Comparison of ENCODE assay signal across 20 cellular contexts in genomic region chr6:21325201-21325856, GRCh38.
DNase-seq lines count a peak whose midpoint lies in the region; ATAC-seq, FAIRE-seq and TF ChIP-seq lines count a peak whose summit lies in the region.
"Had no signal": no experiment of that assay in that cellular context is flagged by ENCODE, and none has a peak within 500 bp of the region (broad histone marks: within the 10 kb centered on the region; RNA-seq: fewer than 3 reads in every experiment).

No MANE protein-coding gene starts in this region.

- no peak for TF ChIP-seq POLR2A in HepG2 (IDR thresholded peaks at IDR 0.05; ENCODE audit: insufficient read depth in 1 of 2, low read depth in 2 of 2, low read length in 2 of 2)

- no peaks in the 10 kb centered on the region for H3K9me3 ChIP-seq in HepG2 (ENCODE audit: low read length)

- peaks cover 0 to 5% of the 10 kb centered on the region in 2 experiments; a peak in 3 of 5 replicates for H3K27me3 ChIP-seq in HepG2 (ENCODE audit: control insufficient read depth in 1 of 2, insufficient read depth in 2 of 2, low read length in 2 of 2)
- H3K27me3 ChIP-seq: heart right ventricle had no signal

- H3K27ac ChIP-seq in HepG2 (ENCODE audit: extremely low read length, insufficient read depth, low read length), result no peak overlapping the region
- H3K27ac ChIP-seq: heart right ventricle, SK-N-MC, skin epidermis had no signal

- H3K36me3 ChIP-seq in HepG2 (replicated peaks in 1 of 2; ENCODE audit: control insufficient read depth in 1 of 2, insufficient read depth in 2 of 2, low read length in 2 of 2), result no peaks in the 10 kb centered on the region
- H3K36me3 ChIP-seq: heart right ventricle had no signal

- peak; percentile 18 for DNase-seq in GM12865 (ENCODE audit: low read depth)
- DNase-seq in NCI-H1105 (lab: John Stamatoyannopoulos, UW), result peak; percentile 39
- peak; percentile 53 for DNase-seq in NCI-H774 (lab: John Stamatoyannopoulos, UW)
- no peak for DNase-seq in HepG2 (ENCODE audit: low spot score)
- no peak for DNase-seq in left colon
- no peak for DNase-seq in NCI-H128 (lab: John Stamatoyannopoulos, UW; ENCODE audit: unreplicated experiment)
- DNase-seq in stimulated activated CD4-positive, alpha-beta T cell treated with anti-CD3 and anti-CD28 coated beads, Interleukin-2, amount 100 ng/mL, for 48 hours, result no peak
- DNase-seq: activated CD4-positive, CD25-positive, alpha-beta regulatory T cell treated with anti-CD3 and anti-CD28 coated beads, Interleukin-2, amount 50 U/mL, for 72 hours; activated effector memory CD4-positive, alpha-beta T cell treated with Interleukin-2 at 50 U/mL for 16 hours; amygdala; Calu3; central memory CD4-positive, alpha-beta T cell; GDM1; H9; heart right ventricle; naive thymus-derived CD4-positive, alpha-beta T cell; posterior cingulate gyrus; T-helper 9 cell had no signal

- no peaks in the 10 kb centered on the region for H3K4me1 ChIP-seq in HepG2 (ENCODE audit: insufficient read depth, low read length)
- H3K4me1 ChIP-seq: heart right ventricle had no signal

- intact Hi-C loops in HepG2 (cut with micrococcal nuclease; ENCODE audit: unreplicated experiment) (no loop called here), left colon (cut with DNase I, micrococcal nuclease) (no loop called here)

- CTCF ChIA-PET in HepG2 (lab: Yijun Ruan, JAX; ENCODE audit: low intra/inter-chr PET ratio, low total read pairs), result no interaction called here

- in situ Hi-C loops in HepG2 (cut with HindIII; ENCODE audit: extremely low pct_ligation_motif_present, low pct_unique_long_range_greater_than_20kb), result no loop called here

- WGBS in HepG2 (ENCODE audit: low lambda C conversion rate), result 37% methylated on average over 6 of the region's 6 CpGs

- POLR2A ChIA-PET in HepG2 (lab: Yijun Ruan, JAX), result no interaction called here

- no peaks in the 10 kb centered on the region for H3K79me2 ChIP-seq in HepG2 (ENCODE audit: insufficient read depth, low read length)

- peak; percentile 69; the same call in 2 of the 3 replicates for ATAC-seq in HepG2
- ATAC-seq in left colon, result no peak
- ATAC-seq: heart right ventricle; naive thymus-derived CD4-positive, alpha-beta T cell had no signal

- no peak for TF ChIP-seq EP300 in HepG2 (IDR thresholded peaks at IDR 0.05; ENCODE audit: low read depth in 2 of 2, low read length in 2 of 2)
- no peak for TF ChIP-seq EP300 in HepG2 (CRISPR knock-in tag; IDR thresholded peaks at IDR 0.05; ENCODE audit: borderline replicate concordance)

- no peak for TF ChIP-seq RAD21 in HepG2 (CRISPR knock-in tag; IDR thresholded peaks at IDR 0.05)

- H2AFZ ChIP-seq in HepG2 (ENCODE audit: low read length), result no peak overlapping the region

- FAIRE-seq in HepG2 (lab: Jason Lieb, UNC), result no peak

- H3K4me3 ChIP-seq in GM12865 (ENCODE audit: low read depth, low read length), result no peak overlapping the region
- H3K4me3 ChIP-seq in HepG2 (replicated peaks in 1 of 3; ENCODE audit: insufficient read depth in 1 of 3, low read depth in 2 of 3, low read length in 3 of 3), result no peak overlapping the region
- H3K4me3 ChIP-seq: heart right ventricle, SK-N-MC, skin epidermis had no signal

- no peaks in the 10 kb centered on the region for H4K20me1 ChIP-seq in HepG2 (ENCODE audit: insufficient read depth, low read length)

- H3K9ac ChIP-seq in HepG2 (ENCODE audit: insufficient read depth, low read depth, low read length), result no peak overlapping the region

- BruUV-seq in HepG2 (replicated peaks; lab: Mats Ljungman, UMichigan), result no TSS peak

- TF ChIP-seq CTCF in GM12865 (IDR thresholded peaks at IDR 0.05; ENCODE audit: insufficient read depth, low read depth, low read length, missing control alignments), result no peak
- TF ChIP-seq CTCF in HepG2 (CRISPR knock-in tag; IDR thresholded peaks at IDR 0.05), result no peak

- H3K4me2 ChIP-seq in HepG2 (ENCODE audit: low read depth, low read length), result no peak overlapping the region

TF ChIP-seq in HepG2, 621 proteins besides CTCF, POLR2A, EP300 and RAD21 (continues in another document):
- TF ChIP-seq FOXA3 (CRISPR knock-in tag; IDR thresholded peaks at IDR 0.05), result peak; percentile 74
- no peak for TF ChIP-seq CENPBD1 (CRISPR knock-in tag; IDR thresholded peaks at IDR 0.05; ENCODE audit: borderline replicate concordance, low read depth)
- TF ChIP-seq CEBPG (CRISPR knock-in tag; IDR thresholded peaks at IDR 0.05), result 0 out of 2 replicates have a peak, but pooled peaks have one; percentile 7
- TF ChIP-seq, protein P1, sequence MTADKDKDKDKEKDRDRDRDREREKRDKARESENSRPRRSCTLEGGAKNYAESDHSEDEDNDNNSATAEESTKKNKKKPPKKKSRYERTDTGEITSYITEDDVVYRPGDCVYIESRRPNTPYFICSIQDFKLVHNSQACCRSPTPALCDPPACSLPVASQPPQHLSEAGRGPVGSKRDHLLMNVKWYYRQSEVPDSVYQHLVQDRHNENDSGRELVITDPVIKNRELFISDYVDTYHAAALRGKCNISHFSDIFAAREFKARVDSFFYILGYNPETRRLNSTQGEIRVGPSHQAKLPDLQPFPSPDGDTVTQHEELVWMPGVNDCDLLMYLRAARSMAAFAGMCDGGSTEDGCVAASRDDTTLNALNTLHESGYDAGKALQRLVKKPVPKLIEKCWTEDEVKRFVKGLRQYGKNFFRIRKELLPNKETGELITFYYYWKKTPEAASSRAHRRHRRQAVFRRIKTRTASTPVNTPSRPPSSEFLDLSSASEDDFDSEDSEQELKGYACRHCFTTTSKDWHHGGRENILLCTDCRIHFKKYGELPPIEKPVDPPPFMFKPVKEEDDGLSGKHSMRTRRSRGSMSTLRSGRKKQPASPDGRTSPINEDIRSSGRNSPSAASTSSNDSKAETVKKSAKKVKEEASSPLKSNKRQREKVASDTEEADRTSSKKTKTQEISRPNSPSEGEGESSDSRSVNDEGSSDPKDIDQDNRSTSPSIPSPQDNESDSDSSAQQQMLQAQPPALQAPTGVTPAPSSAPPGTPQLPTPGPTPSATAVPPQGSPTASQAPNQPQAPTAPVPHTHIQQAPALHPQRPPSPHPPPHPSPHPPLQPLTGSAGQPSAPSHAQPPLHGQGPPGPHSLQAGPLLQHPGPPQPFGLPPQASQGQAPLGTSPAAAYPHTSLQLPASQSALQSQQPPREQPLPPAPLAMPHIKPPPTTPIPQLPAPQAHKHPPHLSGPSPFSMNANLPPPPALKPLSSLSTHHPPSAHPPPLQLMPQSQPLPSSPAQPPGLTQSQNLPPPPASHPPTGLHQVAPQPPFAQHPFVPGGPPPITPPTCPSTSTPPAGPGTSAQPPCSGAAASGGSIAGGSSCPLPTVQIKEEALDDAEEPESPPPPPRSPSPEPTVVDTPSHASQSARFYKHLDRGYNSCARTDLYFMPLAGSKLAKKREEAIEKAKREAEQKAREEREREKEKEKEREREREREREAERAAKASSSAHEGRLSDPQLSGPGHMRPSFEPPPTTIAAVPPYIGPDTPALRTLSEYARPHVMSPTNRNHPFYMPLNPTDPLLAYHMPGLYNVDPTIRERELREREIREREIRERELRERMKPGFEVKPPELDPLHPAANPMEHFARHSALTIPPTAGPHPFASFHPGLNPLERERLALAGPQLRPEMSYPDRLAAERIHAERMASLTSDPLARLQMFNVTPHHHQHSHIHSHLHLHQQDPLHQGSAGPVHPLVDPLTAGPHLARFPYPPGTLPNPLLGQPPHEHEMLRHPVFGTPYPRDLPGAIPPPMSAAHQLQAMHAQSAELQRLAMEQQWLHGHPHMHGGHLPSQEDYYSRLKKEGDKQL (CRISPR knock-in tag; IDR thresholded peaks at IDR 0.05; ENCODE audit: low read depth), result no peak
- TF ChIP-seq HNRNPLL (IDR thresholded peaks at IDR 0.05; ENCODE audit: low read depth, low read length, poor library complexity, severe bottlenecking), result no peak
- TF ChIP-seq ZNF652 (CRISPR knock-in tag; IDR thresholded peaks at IDR 0.05; ENCODE audit: borderline replicate concordance, low read depth), result no peak
- no peak for TF ChIP-seq HBP1 (CRISPR knock-in tag; IDR thresholded peaks at IDR 0.05; ENCODE audit: low read depth)
- TF ChIP-seq CEBPB (IDR thresholded peaks at IDR 0.05; ENCODE audit: borderline replicate concordance, low read depth, low read length), result peak; percentile 67; the same call in 1 of the 2 replicates
- no peak for TF ChIP-seq ZC3H13 (CRISPR knock-in tag; IDR thresholded peaks at IDR 0.05)
- no peak for TF ChIP-seq ZNF557 (CRISPR knock-in tag; IDR thresholded peaks at IDR 0.05)
- TF ChIP-seq LCORL (IDR thresholded peaks at IDR 0.05), result no peak
- TF ChIP-seq LCORL (CRISPR knock-in tag; IDR thresholded peaks at IDR 0.05), result no peak
- TF ChIP-seq ZNF484 (CRISPR knock-in tag; IDR thresholded peaks at IDR 0.05; ENCODE audit: borderline replicate concordance, low read depth), result no peak
- TF ChIP-seq FOXA1 (IDR thresholded peaks at IDR 0.05), result no peak
- peak; percentile 59 for TF ChIP-seq FOXA1 (CRISPR knock-in tag; IDR thresholded peaks at IDR 0.05)

Comparison
In these comparisons a context has a peak if more than half of its experiments do, and no peak if none do; other contexts are left out.
1. DNase-seq: peak in GM12865 (single experiment), NCI-H1105 (single experiment) and NCI-H774 (single experiment); none in HepG2 (single experiment), left colon (0 of 2), NCI-H128 (single experiment) and stimulated activated CD4-positive, alpha-beta T cell treated with anti-CD3 and anti-CD28 coated beads, Interleukin-2, amount 100 ng/mL, for 48 hours (0 of 2).